9 cellular contexts compared by ENCODE assay signal in genomic region chr17:38798614-38799500, GRCh38. TPM values are rescaled to one million over a fixed set of nuclear protein-coding genes. Genes with fewer than 3 reads are reported as not detected.
DNase-seq lines count a peak whose midpoint lies in the region; ATAC-seq, FAIRE-seq and TF ChIP-seq lines count a peak whose summit lies in the region.
"Had no signal": no experiment of that assay in that cellular context is flagged by ENCODE, and none has a peak within 500 bp of the region (broad histone marks: within the 10 kb centered on the region; RNA-seq: fewer than 3 reads in every experiment).

No MANE protein-coding gene starts in this region.

- intact Hi-C loops in body of pancreas (cut with DNase I): no loop called here

- peak overlapping the region; percentile 91 for H3K4me3 Mint-ChIP-seq in T-helper 2 cell treated with Interferon-gamma antibody and Interleukin-4, amounts not matched to agents 5 μg/mL and 100 μg/mL, for 36 hours

- no peaks in the 10 kb centered on the region for H3K9me3 ChIP-seq in body of pancreas
- H3K9me3 ChIP-seq in small intestine (ENCODE audit: control insufficient read depth, low read depth): no peaks in the 10 kb centered on the region

- H3K4me3 ChIP-seq in body of pancreas (peak overlapping the region; percentile 52 to 98), small intestine (ENCODE audit: low read depth in 1 of 2, low read length in 2 of 2) (peak overlapping the region; percentile 78 to 88)

- no peaks in the 10 kb centered on the region for H3K9me3 Mint-ChIP-seq in T-helper 2 cell treated with Interferon-gamma antibody and Interleukin-4, amounts not matched to agents 5 μg/mL and 100 μg/mL, for 36 hours

- TF ChIP-seq CTCF in body of pancreas (IDR thresholded peaks at IDR 0.05): no peak

- H3K4me1 Mint-ChIP-seq in T-helper 2 cell treated with Interferon-gamma antibody and Interleukin-4, amounts not matched to agents 5 μg/mL and 100 μg/mL, for 36 hours (ENCODE audit: low read depth): peaks cover 31% of the 10 kb centered on the region

- TF ChIP-seq POLR2A in body of pancreas (IDR thresholded peaks at IDR 0.05): peak in 1 of 3 donors; percentile 40

- H3K36me3 ChIP-seq in body of pancreas (replicated peaks in 1 of 2; ENCODE audit: insufficient read depth in 1 of 2, low read depth in 2 of 2) (peaks cover 0 to 12% of the 10 kb centered on the region in 2 donors), small intestine (ENCODE audit: control insufficient read depth in 2 of 2, insufficient read depth in 2 of 2, low read length in 2 of 2) (peaks cover 9% of the 10 kb centered on the region in 2 donors)

- H3K27me3 Mint-ChIP-seq in T-helper 2 cell treated with Interferon-gamma antibody and Interleukin-4, amounts not matched to agents 5 μg/mL and 100 μg/mL, for 36 hours (ENCODE audit: low read depth): no peaks in the 10 kb centered on the region

- H3K4me1 ChIP-seq in body of pancreas: peaks cover 30% of the 10 kb centered on the region
- H3K4me1 ChIP-seq in small intestine (ENCODE audit: control insufficient read depth in 2 of 2, insufficient read depth in 1 of 2, low read depth in 1 of 2, low read length in 1 of 2): peaks cover 11 to 12% of the 10 kb centered on the region in 2 donors

- ATAC-seq in GM21360 (IDR thresholded peaks at IDR 0.05; ENCODE audit: unreplicated experiment): peak; percentile 22
- peak; percentile 7 for ATAC-seq in body of pancreas

- WGBS in body of pancreas, 2 donors: 0% methylated on average over 16 to 47 of the region's 53 CpGs
- 0 to 1% (median 0%) methylated on average over 34 to 53 of the region's 53 CpGs for WGBS in small intestine, 3 donors

- DNase-seq in COLO829 (ENCODE audit: low spot score): peak; percentile 35
- DNase-seq in HTR-8/SVneo (ENCODE audit: insufficient read length, low spot score): peak; percentile 51
- DNase-seq in T-helper 2 cell treated with Interferon-gamma antibody and Interleukin-4, amounts not matched to agents 5 μg/mL and 100 μg/mL, for 36 hours (ENCODE audit: low spot score): peak; percentile 38
- DNase-seq in body of pancreas: peak in 3 of 4 donors; percentile 42 to 48 (median 43)
- peak; percentile 73 for DNase-seq in iPS-NIHi11 (ENCODE audit: low spot score)
- DNase-seq in small intestine: peak; percentile 51
- no peak for DNase-seq in cortex of kidney (lab: John Stamatoyannopoulos, UW)

- H3K27ac Mint-ChIP-seq in T-helper 2 cell treated with Interferon-gamma antibody and Interleukin-4, amounts not matched to agents 5 μg/mL and 100 μg/mL, for 36 hours: peak overlapping the region; percentile 87

- H3K36me3 Mint-ChIP-seq in T-helper 2 cell treated with Interferon-gamma antibody and Interleukin-4, amounts not matched to agents 5 μg/mL and 100 μg/mL, for 36 hours (ENCODE audit: low read depth): peaks cover 43% of the 10 kb centered on the region

- H3K27me3 ChIP-seq in body of pancreas (no peaks in the 10 kb centered on the region), small intestine (ENCODE audit: control insufficient read depth in 2 of 2, insufficient read depth in 2 of 2, low read length in 2 of 2) (no peaks in the 10 kb centered on the region)

- H3K27ac ChIP-seq in body of pancreas (peak overlapping the region; percentile 95 to 100 (median 99)), small intestine (ENCODE audit: low read depth in 1 of 2, low read length in 1 of 2) (peak overlapping the region; percentile 38 to 90)

- FAIRE-seq in HTR-8/SVneo (lab: Jason Lieb, UNC): no peak
- no peak for FAIRE-seq in small intestine (lab: Jason Lieb, UNC)
- FAIRE-seq: islet of Langerhans had no signal

RNA-seq across cellular contexts. Expression of gene PIP4K2B, which starts 0.5 kb away (rescaled TPM):
- 10 to 100 TPM; 20.2 to 30.3 TPM for total RNA-seq in body of pancreas
- 10 to 100 TPM in 1 of 3 donors, 1 to 10 TPM in 2; 4.9 to 19.6 (median 4.9) TPM for polyA plus RNA-seq in small intestine

RNA-seq across cellular contexts. Expression of gene CWC25, which starts 26.3 kb away (rescaled TPM):
- total RNA-seq in body of pancreas: 10 to 100 TPM; 15.0 to 39.2 TPM
- 10 to 100 TPM; 12.6 to 61.1 (median 45.7) TPM for polyA plus RNA-seq in small intestine

RNA-seq across cellular contexts. Expression of gene PSMB3, which starts 46.3 kb away (rescaled TPM):
- 10 to 100 TPM; 68.2 to 99.2 TPM for total RNA-seq in body of pancreas
- polyA plus RNA-seq in small intestine: 100 to 1,000 TPM; 243 to 310 (median 253) TPM

RNA-seq across cellular contexts. Expression of gene PCGF2, which starts 50.7 kb away (rescaled TPM):
- 1 to 10 TPM; 5.9 to 9.3 TPM for total RNA-seq in body of pancreas
- 10 to 100 TPM in 2 of 3 donors, 1 to 10 TPM in 1; 7.6 to 30.2 (median 16.7) TPM for polyA plus RNA-seq in small intestine

RNA-seq across cellular contexts. Expression of gene RPL23, which starts 54.7 kb away (rescaled TPM):
- total RNA-seq in body of pancreas: 100 to 1,000 TPM; 693 to 755 TPM
- polyA plus RNA-seq in small intestine: 1,000 to 10,000 TPM; 1,251 to 3,207 (median 2,524) TPM
